In the genomic region with DNA sequence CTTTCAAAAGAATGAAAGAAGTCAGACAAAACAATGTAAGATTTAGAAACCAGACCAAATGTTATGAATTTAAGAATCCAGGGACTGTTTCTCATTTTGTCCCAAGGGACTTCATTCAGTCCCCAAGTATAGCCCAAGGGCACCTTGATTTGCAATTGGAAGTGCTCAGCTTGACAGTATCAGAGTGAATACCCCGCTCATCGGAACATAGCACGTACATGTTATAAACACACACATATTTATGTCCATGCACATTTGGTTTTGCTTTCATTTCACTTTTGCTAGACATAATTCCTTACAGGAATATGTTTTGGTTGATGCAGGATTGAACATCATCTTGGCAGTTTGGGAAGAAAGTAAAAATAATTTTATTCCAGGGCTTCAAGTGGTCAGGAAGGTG, we compare ENCODE assay signal across 15 cellular contexts.
"Had no signal": no experiment of that assay in that cellular context is flagged by ENCODE, and none has a peak within 500 bp of the region (broad histone marks: within the 10 kb centered on the region; RNA-seq: fewer than 3 reads in every experiment).

No MANE protein-coding gene starts in this region.

- H3K4me1 Mint-ChIP-seq: activated CD8-positive, alpha-beta memory T cell treated with anti-CD3 and anti-CD28 coated beads, Interleukin-2, amount 10 ng/mL, durations not matched to agents 7 days and 5 days; activated naive CD8-positive, alpha-beta T cell treated with anti-CD3 and anti-CD28 coated beads, Interleukin-2, amount 50 U/mL, for 24 hours; endodermal cell; naive thymus-derived CD4-positive, alpha-beta T cell; stimulated activated memory B cell treated with anti-CD40 and anti-IgM and Interleukin-4, amounts not matched to agents 10 μg/mL and 1 μg/mL and 100 μg/mL, for 72 hours had no signal

- H3K27ac Mint-ChIP-seq: activated CD4-positive, alpha-beta memory T cell treated with anti-CD3 and anti-CD28 coated beads for 36 hours; activated CD8-positive, alpha-beta memory T cell treated with anti-CD3 and anti-CD28 coated beads, Interleukin-2, amount 10 ng/mL, durations not matched to agents 7 days and 5 days; activated naive CD4-positive, alpha-beta T cell treated with anti-CD3 and anti-CD28 coated beads for 36 hours; activated naive CD8-positive, alpha-beta T cell treated with anti-CD3 and anti-CD28 coated beads, Interleukin-2, amount 50 U/mL, for 24 hours; activated T-helper 2 cell treated with anti-CD3 and anti-CD28 coated beads, Interferon-gamma antibody, Interleukin-2, Interleukin-4, amounts not matched to agents 10 μg/mL and 5 μg/mL and 100 μg/mL, durations not matched to agents 14 hours and 24 hours and 36 hours; endodermal cell; naive thymus-derived CD4-positive, alpha-beta T cell; stimulated activated memory B cell treated with anti-CD40 and anti-IgM and Interleukin-4, amounts not matched to agents 10 μg/mL and 1 μg/mL and 100 μg/mL, for 72 hours had no signal

- H3K27me3 ChIP-seq: pancreas, thyroid gland had no signal

- H3K36me3 ChIP-seq: pancreas, thyroid gland had no signal

- ATAC-seq: activated CD8-positive, alpha-beta memory T cell treated with anti-CD3 and anti-CD28 coated beads, Interleukin-2, amount 10 ng/mL, durations not matched to agents 7 days and 5 days; activated naive CD8-positive, alpha-beta T cell treated with anti-CD3 and anti-CD28 coated beads, Interleukin-2, amount 50 U/mL, for 24 hours; naive thymus-derived CD4-positive, alpha-beta T cell; pancreas; stimulated activated memory B cell treated with anti-CD40 and anti-IgM and Interleukin-4, amounts not matched to agents 10 μg/mL and 1 μg/mL and 100 μg/mL, for 72 hours had no signal

- DNase-seq: activated CD4-positive, alpha-beta memory T cell treated with anti-CD3 and anti-CD28 coated beads for 36 hours; activated CD4-positive, alpha-beta T cell treated with anti-CD3 and anti-CD28 coated beads for 1 hour; activated CD8-positive, alpha-beta memory T cell treated with anti-CD3 and anti-CD28 coated beads, Interleukin-2, amount 10 ng/mL, durations not matched to agents 7 days and 5 days; activated naive CD4-positive, alpha-beta T cell treated with anti-CD3 and anti-CD28 coated beads for 36 hours; activated naive CD8-positive, alpha-beta T cell treated with anti-CD3 and anti-CD28 coated beads, Interleukin-2, amount 50 U/mL, for 24 hours; activated T-cell treated with anti-CD3 and anti-CD28 coated beads, Interleukin-2, amount 50 U/mL, for 1 hour; endodermal cell; naive thymus-derived CD4-positive, alpha-beta T cell; pancreas; stimulated activated CD4-positive, alpha-beta T cell treated with anti-CD3 and anti-CD28 coated beads, Interleukin-2, amount 100 ng/mL, for 48 hours; T-helper 1 cell; T1000; thyroid gland had no signal

- H3K9me3 Mint-ChIP-seq: activated T-helper 2 cell treated with anti-CD3 and anti-CD28 coated beads, Interferon-gamma antibody, Interleukin-2, Interleukin-4, amounts not matched to agents 10 μg/mL and 5 μg/mL and 100 μg/mL, durations not matched to agents 14 hours and 24 hours and 36 hours; endodermal cell had no signal

- H3K4me3 Mint-ChIP-seq: activated CD4-positive, alpha-beta memory T cell treated with anti-CD3 and anti-CD28 coated beads for 36 hours; activated CD8-positive, alpha-beta memory T cell treated with anti-CD3 and anti-CD28 coated beads, Interleukin-2, amount 10 ng/mL, durations not matched to agents 7 days and 5 days; activated naive CD4-positive, alpha-beta T cell treated with anti-CD3 and anti-CD28 coated beads for 36 hours; activated naive CD8-positive, alpha-beta T cell treated with anti-CD3 and anti-CD28 coated beads, Interleukin-2, amount 50 U/mL, for 24 hours; endodermal cell; naive thymus-derived CD4-positive, alpha-beta T cell; stimulated activated memory B cell treated with anti-CD40 and anti-IgM and Interleukin-4, amounts not matched to agents 10 μg/mL and 1 μg/mL and 100 μg/mL, for 72 hours had no signal

- H3K4me1 ChIP-seq: thyroid gland had no signal

- H3K9me3 ChIP-seq: pancreas, thyroid gland had no signal

- H3K27me3 Mint-ChIP-seq: activated CD4-positive, alpha-beta memory T cell treated with anti-CD3 and anti-CD28 coated beads for 36 hours; activated CD8-positive, alpha-beta memory T cell treated with anti-CD3 and anti-CD28 coated beads, Interleukin-2, amount 10 ng/mL, durations not matched to agents 7 days and 5 days; activated naive CD8-positive, alpha-beta T cell treated with anti-CD3 and anti-CD28 coated beads, Interleukin-2, amount 50 U/mL, for 24 hours; stimulated activated memory B cell treated with anti-CD40 and anti-IgM and Interleukin-4, amounts not matched to agents 10 μg/mL and 1 μg/mL and 100 μg/mL, for 72 hours had no signal

- H3K36me3 Mint-ChIP-seq: activated CD4-positive, alpha-beta memory T cell treated with anti-CD3 and anti-CD28 coated beads for 36 hours; activated CD8-positive, alpha-beta memory T cell treated with anti-CD3 and anti-CD28 coated beads, Interleukin-2, amount 10 ng/mL, durations not matched to agents 7 days and 5 days; naive thymus-derived CD4-positive, alpha-beta T cell; stimulated activated memory B cell treated with anti-CD40 and anti-IgM and Interleukin-4, amounts not matched to agents 10 μg/mL and 1 μg/mL and 100 μg/mL, for 72 hours had no signal

- H3K4me3 ChIP-seq: pancreas, thyroid gland had no signal

- H3K27ac ChIP-seq: pancreas, thyroid gland had no signal
